In genomic region chr1:9481048-9481447, GRCh38 we compare ENCODE assay signal across 17 cellular contexts. TPM values are rescaled to one million over a fixed set of nuclear protein-coding genes. Genes with fewer than 3 reads are reported as not detected.
DNase-seq lines count a peak whose midpoint lies in the region; ATAC-seq, FAIRE-seq and TF ChIP-seq lines count a peak whose summit lies in the region.
"Had no signal": no experiment of that assay in that cellular context is flagged by ENCODE, and none has a peak within 500 bp of the region (broad histone marks: within the 10 kb centered on the region; RNA-seq: fewer than 3 reads in every experiment).

No MANE protein-coding gene starts in this region.

- FAIRE-seq in frontal cortex (lab: Jason Lieb, UNC) = no peak
- FAIRE-seq: GM12878 had no signal

- no peak overlapping the region for H3K9ac ChIP-seq in SK-N-SH

- H3K9me2 ChIP-seq in SK-N-SH = no peaks in the 10 kb centered on the region

- 48% methylated on average over 6 of the region's 6 CpGs for WGBS in SK-N-SH (ENCODE audit: low lambda C conversion rate)
- 37 to 45% methylated on average over 6 of the region's 6 CpGs for WGBS in thyroid gland, 2 donors

- no peak for ATAC-seq in SK-N-SH treated with all-trans-retinoic acid at 6 μM for 48 hours
- ATAC-seq: GM12878 had no signal

- H3K79me2 ChIP-seq in SK-N-SH (ENCODE audit: insufficient read depth) = no peaks in the 10 kb centered on the region

- no peaks in the 10 kb centered on the region for H3F3A ChIP-seq in SK-N-SH (replicated peaks; ENCODE audit: insufficient read depth)

- no peak overlapping the region for H3K4me2 ChIP-seq in SK-N-SH

- TF ChIP-seq CTCF in SK-N-SH (IDR thresholded peaks at IDR 0.05) (no peak), thyroid gland (IDR thresholded peaks at IDR 0.05) (no peak), WERI-Rb-1 (IDR thresholded peaks at IDR 0.05; ENCODE audit: low read depth, low read length) (no peak)

- CTCF ChIA-PET in SK-N-SH (lab: Yijun Ruan, JAX) = interaction anchor here (1.2 to 2.0 kb wide), 4 partner anchors 10 to 192 kb away, joined by 3 to 7 read pairs (median 4); no protein-coding TSS in a partner anchor

- H3K4me3 ChIP-seq in SK-N-SH (ENCODE audit: low read depth in 2 of 2, low read length in 1 of 2) (no peak overlapping the region), thyroid gland (replicated peaks in 1 of 3) (no peak overlapping the region), WERI-Rb-1 (ENCODE audit: low read depth, low read length) (no peak overlapping the region)
- H3K4me3 ChIP-seq: GM12878, HAP-1, SJCRH30 had no signal

- TF ChIP-seq RAD21 in SK-N-SH (IDR thresholded peaks at IDR 0.05; ENCODE audit: low read length) = no peak

- H3K27me3 ChIP-seq in SK-N-SH (ENCODE audit: insufficient read depth) (no peaks in the 10 kb centered on the region), thyroid gland (no peaks in the 10 kb centered on the region), WERI-Rb-1 (ENCODE audit: insufficient read depth, low read depth, severe bottlenecking) (no peaks in the 10 kb centered on the region)

- POLR2A ChIA-PET in SK-N-SH (lab: Yijun Ruan, JAX) = no interaction called here

- H3K36me3 ChIP-seq in SK-N-SH (replicated peaks in 1 of 2; ENCODE audit: control insufficient read depth in 1 of 2, insufficient read depth in 2 of 2, low read length in 1 of 2) = no peaks in the 10 kb centered on the region
- H3K36me3 ChIP-seq in thyroid gland = no peaks in the 10 kb centered on the region
- no peaks in the 10 kb centered on the region for H3K36me3 ChIP-seq in WERI-Rb-1
- H3K36me3 ChIP-seq: HAP-1, SJCRH30 had no signal

- H3K4me1 ChIP-seq in SK-N-SH (ENCODE audit: control insufficient read depth in 1 of 2, insufficient read depth in 2 of 2, low read depth in 1 of 2, low read length in 1 of 2) (no peaks in the 10 kb centered on the region; a peak in 1 of 4 replicates), thyroid gland (peaks cover 5 to 10% of the 10 kb centered on the region in 2 donors)
- H3K4me1 ChIP-seq: HAP-1, SJCRH30 had no signal

- H3K27ac ChIP-seq in SK-N-SH (ENCODE audit: low read depth in 2 of 2, low read length in 1 of 2) (no peak overlapping the region), thyroid gland (no peak overlapping the region), WERI-Rb-1 (no peak overlapping the region)
- H3K27ac ChIP-seq: SJCRH30 had no signal

- DNase-seq in SK-N-SH = peak; percentile 9
- peak; percentile 67 for DNase-seq in NCI-H2196 (lab: John Stamatoyannopoulos, UW; ENCODE audit: unreplicated experiment)
- DNase-seq in SHP77 treated with DMSO at 0.1 percent for 48 hours (lab: John Stamatoyannopoulos, UW) = peak; percentile 37
- peak; percentile 20 to 31 for DNase-seq in thyroid gland
- no peak for DNase-seq in DMS 273 (lab: John Stamatoyannopoulos, UW; ENCODE audit: unreplicated experiment)
- no peak for DNase-seq in WERI-Rb-1
- DNase-seq in frontal cortex (ENCODE audit: low spot score in 2 of 2) = no peak
- DNase-seq: C1 segment of cervical spinal cord, GDM1, NCI-H2107, OCI-M1, RPMI8226, SJCRH30, SW 1271 had no signal

- TF ChIP-seq EP300 in SK-N-SH (IDR thresholded peaks at IDR 0.05; ENCODE audit: borderline replicate concordance in 1 of 2, low read depth in 1 of 2, low read length in 1 of 2) = no peak

- intact Hi-C loops in thyroid gland (cut with DNase I) = no loop called here

- H3K9me3 ChIP-seq in SK-N-SH (no peaks in the 10 kb centered on the region), thyroid gland (no peaks in the 10 kb centered on the region), WERI-Rb-1 (ENCODE audit: severe bottlenecking) (no peaks in the 10 kb centered on the region)
- H3K9me3 ChIP-seq: HAP-1, SJCRH30 had no signal

- no peak overlapping the region for H2AFZ ChIP-seq in SK-N-SH (ENCODE audit: low read depth)

- no peaks in the 10 kb centered on the region for H4K20me1 ChIP-seq in SK-N-SH (ENCODE audit: insufficient read depth)

- TF ChIP-seq POLR2A in thyroid gland (IDR thresholded peaks at IDR 0.05) = no peak

TF ChIP-seq in SK-N-SH, 30 proteins besides CTCF, POLR2A, EP300 and RAD21:
- TF ChIP-seq FOSL2 (IDR thresholded peaks at IDR 0.05; ENCODE audit: borderline replicate concordance, low read depth) (no peak), TEAD4 (IDR thresholded peaks at IDR 0.05; ENCODE audit: borderline replicate concordance, insufficient read depth) (no peak), IRF3 (IDR thresholded peaks at IDR 0.05; ENCODE audit: low read depth, low read length) (no peak)

TF ChIP-seq in SK-N-SH treated with all-trans-retinoic acid at 6 μM for 48 hours, 23 proteins besides CTCF, POLR2A, EP300 and RAD21 (continues in another document):
- no peak for TF ChIP-seq TCF4 (CRISPR knock-in tag; IDR thresholded peaks at IDR 0.05; ENCODE audit: borderline replicate concordance)
- no peak for TF ChIP-seq ZNF8 (CRISPR knock-in tag; IDR thresholded peaks at IDR 0.05)
- TF ChIP-seq, protein P1, sequence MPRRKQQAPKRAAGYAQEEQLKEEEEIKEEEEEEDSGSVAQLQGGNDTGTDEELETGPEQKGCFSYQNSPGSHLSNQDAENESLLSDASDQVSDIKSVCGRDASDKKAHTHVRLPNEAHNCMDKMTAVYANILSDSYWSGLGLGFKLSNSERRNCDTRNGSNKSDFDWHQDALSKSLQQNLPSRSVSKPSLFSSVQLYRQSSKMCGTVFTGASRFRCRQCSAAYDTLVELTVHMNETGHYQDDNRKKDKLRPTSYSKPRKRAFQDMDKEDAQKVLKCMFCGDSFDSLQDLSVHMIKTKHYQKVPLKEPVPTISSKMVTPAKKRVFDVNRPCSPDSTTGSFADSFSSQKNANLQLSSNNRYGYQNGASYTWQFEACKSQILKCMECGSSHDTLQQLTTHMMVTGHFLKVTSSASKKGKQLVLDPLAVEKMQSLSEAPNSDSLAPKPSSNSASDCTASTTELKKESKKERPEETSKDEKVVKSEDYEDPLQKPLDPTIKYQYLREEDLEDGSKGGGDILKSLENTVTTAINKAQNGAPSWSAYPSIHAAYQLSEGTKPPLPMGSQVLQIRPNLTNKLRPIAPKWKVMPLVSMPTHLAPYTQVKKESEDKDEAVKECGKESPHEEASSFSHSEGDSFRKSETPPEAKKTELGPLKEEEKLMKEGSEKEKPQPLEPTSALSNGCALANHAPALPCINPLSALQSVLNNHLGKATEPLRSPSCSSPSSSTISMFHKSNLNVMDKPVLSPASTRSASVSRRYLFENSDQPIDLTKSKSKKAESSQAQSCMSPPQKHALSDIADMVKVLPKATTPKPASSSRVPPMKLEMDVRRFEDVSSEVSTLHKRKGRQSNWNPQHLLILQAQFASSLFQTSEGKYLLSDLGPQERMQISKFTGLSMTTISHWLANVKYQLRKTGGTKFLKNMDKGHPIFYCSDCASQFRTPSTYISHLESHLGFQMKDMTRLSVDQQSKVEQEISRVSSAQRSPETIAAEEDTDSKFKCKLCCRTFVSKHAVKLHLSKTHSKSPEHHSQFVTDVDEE (CRISPR knock-in tag; IDR thresholded peaks at IDR 0.05) = no peak
- TF ChIP-seq ZNF70 (CRISPR knock-in tag; IDR thresholded peaks at IDR 0.05) = no peak
- no peak for TF ChIP-seq ZNF565 (CRISPR knock-in tag; conservative IDR thresholded peaks at IDR 0.05; ENCODE audit: low read depth)
- no peak for TF ChIP-seq CSRNP3 (CRISPR knock-in tag; IDR thresholded peaks at IDR 0.05)
- no peak for TF ChIP-seq OSR1 (CRISPR knock-in tag; IDR thresholded peaks at IDR 0.05)
- no peak for TF ChIP-seq CREB5 (CRISPR knock-in tag; IDR thresholded peaks at IDR 0.05; ENCODE audit: low read depth)
- TF ChIP-seq ZFP30 (CRISPR knock-in tag; IDR thresholded peaks at IDR 0.05) = no peak
- TF ChIP-seq ZFP3 (CRISPR knock-in tag; IDR thresholded peaks at IDR 0.05) = no peak
- no peak for TF ChIP-seq RARB (CRISPR knock-in tag; IDR thresholded peaks at IDR 0.05)
- no peak for TF ChIP-seq ZC3H10 (CRISPR knock-in tag; IDR thresholded peaks at IDR 0.05)

RNA-seq across cellular contexts. Expression of gene SLC25A33, which starts 58.2 kb away (rescaled TPM):
- polyA plus RNA-seq in SK-N-SH (2012; rRNA removed) = 4.8 and 5.0 TPM in 2 replicates
- 6.6 and 7.0 TPM in 2 replicates for polyA plus RNA-seq in SK-N-SH (2012; cell fraction: cytosol; rRNA removed)
- 1.5 and 2.8 TPM in 2 replicates for polyA plus RNA-seq in SK-N-SH (2012; cell fraction: nucleus; rRNA removed)
- total RNA-seq in thyroid gland = 10 to 100 TPM; 10.6 to 16.6 (median 14.7) TPM
- 12.2 TPM for total RNA-seq in frontal cortex

Comparison
In these comparisons a context has a peak if more than half of its experiments do, and no peak if none do; other contexts are left out.
1. DNase-seq: peak in SK-N-SH (single experiment), NCI-H2196 (single experiment), SHP77 treated with DMSO at 0.1 percent for 48 hours (single experiment) and thyroid gland (2 of 2); none in DMS 273 (single experiment), WERI-Rb-1 (single experiment) and frontal cortex (0 of 2).